In genomic region chr18:48949051-48949605, GRCh38 we compare ENCODE assay signal across 8 cellular contexts. TPM values are rescaled to one million over a fixed set of nuclear protein-coding genes. Genes with fewer than 3 reads are reported as not detected.
A peak's percentile ranks its signal among the peaks of the same experiment; 100 is the strongest.
DNase-seq lines count a peak whose midpoint lies in the region; TF ChIP-seq lines count a peak whose summit lies in the region.

No MANE protein-coding gene starts in this region.

- peaks cover 7% of the 10 kb centered on the region; the same call in 1 of the 2 replicates for H3K36me3 ChIP-seq in Loucy (ENCODE audit: insufficient read depth, low read length)

- H3F3A ChIP-seq in Loucy (ENCODE audit: low read depth) = peaks cover 7% of the 10 kb centered on the region; the same call in 1 of the 2 replicates

- H3K9me2 ChIP-seq in Loucy (replicated peaks; ENCODE audit: low read depth, low read length) = no peaks in the 10 kb centered on the region

- H3K27ac Mint-ChIP-seq in glutamatergic neuron (ENCODE audit: unreplicated experiment) = peak overlapping the region; percentile 79

- DNase-seq in ELF-1 (ENCODE audit: low read depth, low spot score) (peak; percentile 63), glutamatergic neuron (no peak), retinal pigment epithelial cell (ENCODE audit: low read depth) (no peak), germinal center (ENCODE audit: low spot score) (no peak), HCEC 1CT (no peak), GDM1 (lab: John Stamatoyannopoulos, UW) (no peak)
- peak; percentile 33 to 35 for DNase-seq in activated T-helper 1 cell treated with anti-CD3 and anti-CD28 coated beads, Interleukin-2, amount 50 U/mL, for 16 hours (ENCODE audit: low read depth in 1 of 2, low spot score in 1 of 2)

- peaks cover 71% of the 10 kb centered on the region for H4K20me1 ChIP-seq in Loucy (ENCODE audit: insufficient read depth, low read length, poor library complexity, severe bottlenecking)

- H3K27me3 ChIP-seq in Loucy (ENCODE audit: insufficient read depth, low read length, poor library complexity, severe bottlenecking) = no peaks in the 10 kb centered on the region

- H3K79me2 ChIP-seq in Loucy (ENCODE audit: insufficient read depth, low read length) = peaks cover 74% of the 10 kb centered on the region

- H3K4me2 ChIP-seq in Loucy (ENCODE audit: low read depth, low read length, poor library complexity, severe bottlenecking) = peak overlapping the region; percentile 82

- H3K4me1 ChIP-seq in Loucy (ENCODE audit: insufficient read depth, low read length, poor library complexity, severe bottlenecking) = peaks cover 58% of the 10 kb centered on the region

- H3K4me3 ChIP-seq in Loucy (ENCODE audit: low read length, poor library complexity, severe bottlenecking) (peak overlapping the region; percentile 78), retinal pigment epithelial cell (ENCODE audit: low read length) (peak overlapping the region; percentile 97)

- H3K9ac ChIP-seq in Loucy (ENCODE audit: low read depth, low read length, poor library complexity, severe bottlenecking) = peak overlapping the region; percentile 76

- peak overlapping the region; percentile 95 for H3K4me3 Mint-ChIP-seq in glutamatergic neuron (ENCODE audit: unreplicated experiment)

- no peak overlapping the region for H2AFZ ChIP-seq in Loucy (ENCODE audit: low read length)

- H3K4me1 Mint-ChIP-seq in glutamatergic neuron (ENCODE audit: low read depth, unreplicated experiment) = peaks cover 28% of the 10 kb centered on the region

- no peaks in the 10 kb centered on the region for H3K9me3 ChIP-seq in Loucy (ENCODE audit: insufficient read depth, low read depth, low read length)

- H3K27me3 Mint-ChIP-seq in glutamatergic neuron (ENCODE audit: unreplicated experiment) = peaks cover 10% of the 10 kb centered on the region

- TF ChIP-seq CTCF in Loucy (conservative IDR thresholded peaks at IDR 0.05; ENCODE audit: low read length) = no peak
- no peak for TF ChIP-seq CTCF in glutamatergic neuron (IDR thresholded peaks at IDR 0.05; ENCODE audit: partially characterized antibody, unreplicated experiment)
- no peak for TF ChIP-seq CTCF in retinal pigment epithelial cell (conservative IDR thresholded peaks at IDR 0.05; ENCODE audit: low read depth, low read length)

- H3K36me3 Mint-ChIP-seq in glutamatergic neuron (ENCODE audit: unreplicated experiment) = no peaks in the 10 kb centered on the region

- H3K9me3 Mint-ChIP-seq in glutamatergic neuron (ENCODE audit: unreplicated experiment) = peaks cover 16% of the 10 kb centered on the region

RNA-seq across cellular contexts. Expression of gene SMAD7, which starts 1.6 kb away (rescaled TPM):
- total RNA-seq in glutamatergic neuron (ENCODE audit: unreplicated experiment) = 10.8 TPM

Comparison
In these comparisons a context has a peak if more than half of its experiments do, and no peak if none do; other contexts are left out.
1. DNase-seq: peak in ELF-1 (single experiment) and activated T-helper 1 cell treated with anti-CD3 and anti-CD28 coated beads, Interleukin-2, amount 50 U/mL, for 16 hours (2 of 2); none in glutamatergic neuron (single experiment), retinal pigment epithelial cell (single experiment), germinal center (single experiment), HCEC 1CT (single experiment) and GDM1 (single experiment).